Comparison of ENCODE assay signal across 8 cellular contexts in the genomic region with DNA sequence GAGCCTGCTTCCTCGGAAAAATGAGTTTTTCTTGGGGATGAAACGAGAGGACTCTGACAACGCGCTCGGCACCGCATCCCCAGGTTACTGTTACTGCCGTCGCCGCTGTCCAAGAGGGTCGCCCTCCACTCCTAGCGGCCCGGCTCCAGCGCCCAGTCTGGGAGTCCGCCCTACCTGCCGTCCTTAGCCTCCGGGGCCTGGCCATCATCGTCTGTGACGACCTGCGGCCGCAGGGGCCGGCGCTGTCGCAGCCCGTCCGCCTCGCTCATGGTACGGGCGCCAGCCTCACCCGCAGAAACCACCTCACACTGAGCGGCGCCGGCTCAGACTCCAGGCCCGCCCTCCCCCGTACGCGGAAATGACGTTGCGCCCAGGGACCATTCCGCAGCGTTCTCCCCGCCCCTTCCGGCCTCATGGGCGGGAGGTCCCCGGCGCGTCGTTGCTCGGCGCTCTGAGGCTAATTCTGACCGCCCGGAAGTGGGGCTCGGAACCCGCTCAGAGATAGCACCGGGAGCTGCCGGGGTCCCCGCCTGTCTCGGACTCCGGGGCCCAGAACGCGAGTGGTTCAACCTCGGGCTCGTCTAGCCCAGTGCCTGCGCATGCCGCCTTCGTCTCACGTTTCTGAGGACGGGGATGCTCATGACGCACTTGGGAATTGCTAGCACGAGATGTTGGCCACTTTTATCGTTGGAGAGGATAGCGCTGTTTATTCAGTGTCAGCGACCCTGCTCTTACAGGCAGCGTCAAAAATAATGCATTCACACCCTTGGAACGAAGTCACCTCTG. TPM values are rescaled to one million over a fixed set of nuclear protein-coding genes. Genes with fewer than 3 reads are reported as not detected.
DNase-seq lines count a peak whose midpoint lies in the region; ATAC-seq and TF ChIP-seq lines count a peak whose summit lies in the region.

Gene APMAP (minus strand): TSS at position 332 of the 786 bp plus-strand sequence. CDS start 63 bp downstream, at position 269.

- H3K4me3 Mint-ChIP-seq in nephron: peak within 1 kb of the TSS; percentile 92 to 96 (median 93)
- peak within 1 kb of the TSS; percentile 97 for H3K4me3 Mint-ChIP-seq in stimulated activated naive CD8-positive, alpha-beta T cell treated with anti-CD3 and anti-CD28 coated beads, Interleukin-15, Interleukin-2, amounts not matched to agents 100 ng/mL and 50 ng/mL, for 24 hours

- peaks cover 37% of the 10 kb centered on the region for H3K4me1 Mint-ChIP-seq in nephron
- H3K4me1 Mint-ChIP-seq in stimulated activated naive CD8-positive, alpha-beta T cell treated with anti-CD3 and anti-CD28 coated beads, Interleukin-15, Interleukin-2, amounts not matched to agents 100 ng/mL and 50 ng/mL, for 24 hours (ENCODE audit: low read depth): peaks cover 68% of the 10 kb centered on the region

- H3K9me3 ChIP-seq in RWPE2 (ENCODE audit: severe bottlenecking): no peaks in the 10 kb centered on the region

- no peaks in the 10 kb centered on the region for H3K36me3 Mint-ChIP-seq in nephron (ENCODE audit: low read depth)
- H3K36me3 Mint-ChIP-seq in stimulated activated naive CD8-positive, alpha-beta T cell treated with anti-CD3 and anti-CD28 coated beads, Interleukin-15, Interleukin-2, amounts not matched to agents 100 ng/mL and 50 ng/mL, for 24 hours (ENCODE audit: low read depth): peaks cover 21% of the 10 kb centered on the region

- H3K36me3 ChIP-seq in RWPE2 (ENCODE audit: low read depth): peaks cover 3% of the 10 kb centered on the region; the same call in 1 of the 2 replicates

- no peak for TF ChIP-seq CTCF in LNCaP clone FGC (IDR thresholded peaks at IDR 0.05; ENCODE audit: control insufficient read depth, extremely low read depth, insufficient read depth)
- no peak for TF ChIP-seq CTCF in RWPE2 (IDR thresholded peaks at IDR 0.05; ENCODE audit: poor library complexity, severe bottlenecking)
- TF ChIP-seq CTCF in fibroblast of pulmonary artery (IDR thresholded peaks at IDR 0.05; ENCODE audit: low read length, missing control alignments): no peak
- TF ChIP-seq CTCF in nephron (IDR thresholded peaks at IDR 0.05; ENCODE audit: unreplicated experiment in 3 of 3): no peak

- H3K27me3 ChIP-seq in RWPE2 (ENCODE audit: insufficient read depth, poor library complexity, severe bottlenecking): no peaks in the 10 kb centered on the region

- H3K4me1 ChIP-seq in RWPE2 (ENCODE audit: insufficient read depth, poor library complexity, severe bottlenecking): peaks cover 8% of the 10 kb centered on the region

- peak within 1 kb of the TSS; percentile 71 to 92 (median 88) for H3K27ac Mint-ChIP-seq in nephron
- peak within 1 kb of the TSS; percentile 93 for H3K27ac Mint-ChIP-seq in stimulated activated naive CD8-positive, alpha-beta T cell treated with anti-CD3 and anti-CD28 coated beads, Interleukin-15, Interleukin-2, amounts not matched to agents 100 ng/mL and 50 ng/mL, for 24 hours

- H3K4me3 ChIP-seq in LNCaP clone FGC (ENCODE audit: low read depth, low read length) (peak within 1 kb of the TSS; percentile 91), RWPE2 (ENCODE audit: severe bottlenecking) (peak within 1 kb of the TSS; percentile 84), fibroblast of pulmonary artery (replicated peaks; ENCODE audit: low read depth, low read length) (peak within 1 kb of the TSS; percentile 89)

- peak; percentile 93 for DNase-seq in ELR (ENCODE audit: low read depth)
- DNase-seq in H4 (ENCODE audit: low spot score): peak; percentile 90
- peak; percentile 64 for DNase-seq in LNCaP clone FGC (ENCODE audit: low read depth)
- DNase-seq in RWPE2 (ENCODE audit: low spot score): peak; percentile 91
- DNase-seq in activated effector memory CD4-positive, alpha-beta T cell treated with Interleukin-2 at 50 U/mL for 16 hours: peak; percentile 93
- DNase-seq in fibroblast of pulmonary artery (ENCODE audit: low read depth): peak; percentile 91

- H3K27me3 Mint-ChIP-seq in nephron (ENCODE audit: low read depth): peaks cover 12% of the 10 kb centered on the region
- H3K27me3 Mint-ChIP-seq in stimulated activated naive CD8-positive, alpha-beta T cell treated with anti-CD3 and anti-CD28 coated beads, Interleukin-15, Interleukin-2, amounts not matched to agents 100 ng/mL and 50 ng/mL, for 24 hours: no peaks in the 10 kb centered on the region

- peak; percentile 93 for ATAC-seq in RWPE2 (ENCODE audit: low read depth)

- H3K27ac ChIP-seq in RWPE2 (ENCODE audit: poor library complexity, severe bottlenecking): peak within 1 kb of the TSS; percentile 41

- no peaks in the 10 kb centered on the region for H3K9me3 Mint-ChIP-seq in nephron
- no peaks in the 10 kb centered on the region for H3K9me3 Mint-ChIP-seq in stimulated activated naive CD8-positive, alpha-beta T cell treated with anti-CD3 and anti-CD28 coated beads, Interleukin-15, Interleukin-2, amounts not matched to agents 100 ng/mL and 50 ng/mL, for 24 hours

RNA-seq across cellular contexts. Expression of gene APMAP, which starts in this region (rescaled TPM):
- total RNA-seq in H4 (2014; rRNA removed; shearing (Covaris generic)): 110 and 115 TPM in 2 replicates

Comparison
In these comparisons a context has a peak if more than half of its experiments do, and no peak if none do; other contexts are left out.
1. Peak in every context shown above with its lines: DNase-seq, ATAC-seq, H3K4me3 ChIP-seq and H3K27ac ChIP-seq.